Comparison of ENCODE assay signal across 11 cellular contexts in genomic region chr1:153669606-153670005, GRCh38. TPM values are rescaled to one million over a fixed set of nuclear protein-coding genes. Genes with fewer than 3 reads are reported as not detected.
DNase-seq lines count a peak whose midpoint lies in the region; ATAC-seq, FAIRE-seq and TF ChIP-seq lines count a peak whose summit lies in the region.
"Had no signal": no experiment of that assay in that cellular context is flagged by ENCODE, and none has a peak within 500 bp of the region (broad histone marks: within the 10 kb centered on the region; RNA-seq: fewer than 3 reads in every experiment).

No MANE protein-coding gene starts in this region.

- WGBS in small intestine, 3 donors, result 84 to 87% (median 84%) methylated on average over 6 of the region's 6 CpGs

- H3K9ac ChIP-seq in SK-N-MC (ENCODE audit: insufficient read length), result peak overlapping the region; percentile 99

- H3K4me3 ChIP-seq in GM12875 (ENCODE audit: low read depth, low read length) (peak overlapping the region; percentile 94), SK-N-MC (peak overlapping the region; percentile 92), iPS-11a (ENCODE audit: low read depth, low read length) (peak overlapping the region; percentile 95), small intestine (ENCODE audit: low read depth in 1 of 2, low read length in 2 of 2) (peak overlapping the region; percentile 11 to 76)

- FAIRE-seq in small intestine (lab: Jason Lieb, UNC), result no peak

- H3K36me3 ChIP-seq in SK-N-MC (ENCODE audit: insufficient read depth, low read length) (peaks cover 56% of the 10 kb centered on the region), small intestine (ENCODE audit: control insufficient read depth in 2 of 2, insufficient read depth in 2 of 2, low read length in 2 of 2) (peaks cover 10 to 13% of the 10 kb centered on the region in 2 donors)

- no peaks in the 10 kb centered on the region for H3K27me3 ChIP-seq in small intestine (ENCODE audit: control insufficient read depth in 2 of 2, insufficient read depth in 2 of 2, low read length in 2 of 2)

- no peak for ATAC-seq in HG03025 (IDR thresholded peaks at IDR 0.05; ENCODE audit: low FRiP score, unreplicated experiment)

- H3K27ac ChIP-seq in SK-N-MC (no peak overlapping the region), small intestine (ENCODE audit: low read depth in 1 of 2, low read length in 1 of 2) (no peak overlapping the region)

- no peak for DNase-seq in SK-N-MC (ENCODE audit: low read depth, low spot score)
- no peak for DNase-seq in small intestine
- DNase-seq in SIG-M5 (lab: John Stamatoyannopoulos, UW), result no peak
- DNase-seq in NCI-H345 (lab: John Stamatoyannopoulos, UW), result no peak
- no peak for DNase-seq in activated effector memory CD4-positive, alpha-beta T cell treated with Interleukin-2 at 50 U/mL for 16 hours
- DNase-seq: activated T-cell treated with anti-CD3 and anti-CD28 coated beads, Interleukin-2, amount 50 U/mL, for 4 hours; GOT3; KG1 had no signal

- H3K9me3 ChIP-seq in SK-N-MC (ENCODE audit: low read depth, low read length), result no peaks in the 10 kb centered on the region
- no peaks in the 10 kb centered on the region for H3K9me3 ChIP-seq in small intestine (ENCODE audit: control insufficient read depth, low read depth)

- H3K4me1 ChIP-seq in small intestine (ENCODE audit: control insufficient read depth in 2 of 2, insufficient read depth in 1 of 2, low read depth in 1 of 2, low read length in 1 of 2), result peaks cover 0 to 3% of the 10 kb centered on the region in 2 donors

- no peak for TF ChIP-seq CTCF in GM12875 (IDR thresholded peaks at IDR 0.05; ENCODE audit: borderline replicate concordance, insufficient read depth, low read depth, low read length)

RNA-seq across cellular contexts. Expression of gene ILF2, which starts 1.2 kb away (rescaled TPM):
- 100 to 1,000 TPM in 1 of 3 donors, 10 to 100 TPM in 2; 58.1 to 145 (median 75.7) TPM for polyA plus RNA-seq in small intestine

RNA-seq across cellular contexts. Expression of gene NPR1, which starts 8.9 kb away (rescaled TPM):
- 10 to 100 TPM in 1 of 3 donors, under 1 TPM in 2; 0.22 to 18.1 (median 0.54) TPM for polyA plus RNA-seq in small intestine

RNA-seq across cellular contexts. Expression of gene SNAPIN, which starts 11.1 kb away (rescaled TPM):
- 10 to 100 TPM; 23.9 to 29.2 (median 24.0) TPM for polyA plus RNA-seq in small intestine

RNA-seq across cellular contexts. Expression of gene CHTOP, which starts 35.7 kb away (rescaled TPM):
- polyA plus RNA-seq in small intestine, result 10 to 100 TPM; 40.3 to 54.4 (median 44.5) TPM

RNA-seq across cellular contexts. Expression of gene S100A1, which starts 41.4 kb away (rescaled TPM):
- 10 to 100 TPM in 1 of 3 donors, 1 to 10 TPM in 2; 2.9 to 13.5 (median 4.0) TPM for polyA plus RNA-seq in small intestine

Comparison
In these comparisons a context has a peak if more than half of its experiments do, and no peak if none do; other contexts are left out.
1. H3K4me3 ChIP-seq: peak in every context shown above with its lines; median percentile 95 in iPS-11a; 94 in GM12875; 92 in SK-N-MC; 44 in small intestine.